Comparison of ENCODE assay signal across 22 cellular contexts in the genomic region with DNA sequence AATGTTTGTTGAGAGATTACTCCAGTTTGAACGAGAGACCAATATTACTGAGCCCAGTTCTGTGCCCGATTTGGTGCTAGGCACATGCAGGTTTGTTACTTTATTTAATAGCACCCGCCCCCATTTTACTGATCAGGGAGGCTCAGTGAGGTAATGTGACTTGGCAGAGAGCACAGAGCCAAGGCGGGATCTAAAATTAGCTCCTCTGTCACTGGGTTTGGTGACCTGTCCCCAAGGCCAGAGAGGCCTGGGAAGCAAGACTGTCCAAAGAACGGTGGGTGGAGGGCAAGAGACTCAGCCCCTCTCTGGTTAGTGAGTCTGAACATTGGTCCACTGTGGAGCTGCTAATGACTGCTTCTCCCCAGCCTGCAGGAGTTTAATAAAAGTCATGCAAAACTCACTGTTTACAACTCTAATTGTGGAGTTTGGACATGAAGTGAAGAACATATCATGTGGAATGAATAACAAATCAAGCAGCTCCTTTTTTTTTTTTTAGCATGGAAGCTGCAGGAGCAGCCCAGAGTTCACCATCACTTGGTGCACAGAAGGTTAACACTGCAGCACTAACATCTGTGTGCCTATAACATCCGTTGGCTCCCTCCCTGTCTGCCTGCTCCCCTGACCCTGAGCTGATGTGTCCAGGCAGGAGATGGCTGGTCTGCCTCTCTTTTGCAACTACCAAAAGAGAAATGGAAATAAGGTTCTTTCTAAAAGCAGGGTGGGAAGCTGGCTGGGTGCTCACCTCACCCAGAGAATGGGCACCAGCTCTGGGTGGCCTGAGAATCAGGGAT. TPM values are rescaled to one million over a fixed set of nuclear protein-coding genes. Genes with fewer than 3 reads are reported as not detected.
DNase-seq lines count a peak whose midpoint lies in the region; ATAC-seq, FAIRE-seq and TF ChIP-seq lines count a peak whose summit lies in the region.
"Had no signal": no experiment of that assay in that cellular context is flagged by ENCODE, and none has a peak within 500 bp of the region (broad histone marks: within the 10 kb centered on the region; RNA-seq: fewer than 3 reads in every experiment).

No MANE protein-coding gene starts in this region.

- H3K9me3 ChIP-seq in uterus = no peaks in the 10 kb centered on the region
- H3K9me3 ChIP-seq: HAP-1, vagina had no signal

- no peak for TF ChIP-seq CTCF in uterus (IDR thresholded peaks at IDR 0.05)
- TF ChIP-seq CTCF in omental fat pad (IDR thresholded peaks at IDR 0.05) = no peak

- H3K27ac ChIP-seq in uterus = peak overlapping the region; percentile 9
- H3K27ac ChIP-seq: parathyroid adenoma, skin epidermis, vagina had no signal

- TF ChIP-seq POLR2A in uterus (IDR thresholded peaks at IDR 0.05) = no peak

- intact Hi-C loops in Right ventricle myocardium inferior (cut with DNase I) (no loop called here), cardiac septum (cut with DNase I) (no loop called here), Right ventricle myocardium superior (cut with DNase I) (no loop called here), uterus (cut with DNase I; ENCODE audit: low total_unique reads) (no loop called here)

- no peak overlapping the region for H3K4me3 ChIP-seq in uterus
- H3K4me3 ChIP-seq: HAP-1, skin epidermis, vagina had no signal

- FAIRE-seq in RCC 7860 (lab: Jason Lieb, UNC) = no peak
- FAIRE-seq: A204.1 had no signal

- H3K27me3 ChIP-seq in uterus = no peaks in the 10 kb centered on the region
- H3K27me3 ChIP-seq: vagina had no signal

- no peaks in the 10 kb centered on the region for H3K36me3 ChIP-seq in uterus
- H3K36me3 ChIP-seq: HAP-1, vagina had no signal

- H3K4me1 ChIP-seq in uterus = no peaks in the 10 kb centered on the region
- H3K4me1 ChIP-seq: HAP-1, parathyroid adenoma had no signal

- DNase-seq in Right ventricle myocardium inferior (ENCODE audit: missing footprints) (no peak), cardiac septum (ENCODE audit: low spot score) (no peak), Right ventricle myocardium superior (no peak), myocyte (ENCODE audit: low read depth) (peak; percentile 61), uterus (no peak), RCC 7860 (ENCODE audit: low spot score) (no peak), omental fat pad (ENCODE audit: low spot score) (no peak)
- DNase-seq: activated CD4-positive, alpha-beta T cell treated with anti-CD3 and anti-CD28 coated beads for 36 hours; activated CD8-positive, alpha-beta memory T cell treated with anti-CD3 and anti-CD28 coated beads, Interleukin-2, amount 10 ng/mL, durations not matched to agents 7 days and 5 days; activated naive CD8-positive, alpha-beta T cell treated with anti-CD3 and anti-CD28 coated beads, Interleukin-2, amount 10 ng/mL, durations not matched to agents 7 days and 5 days; GDM1; left colon; NCI-H187 treated with DMSO at 0.1 percent for 48 hours; NCI-H446 treated with DMSO at 0.1 percent for 48 hours; stimulated activated CD4-positive, alpha-beta T cell treated with anti-CD3 and anti-CD28 coated beads, Interleukin-4, amount 100 ng/mL, for 1 hour; stimulated activated naive CD8-positive, alpha-beta T cell treated with anti-CD3 and anti-CD28 coated beads, Interleukin-15, amount 100 ng/mL, for 72 hours had no signal

- ATAC-seq in Right ventricle myocardium inferior (peak; percentile 90), Right ventricle myocardium superior (ENCODE audit: poor library complexity) (peak; percentile 96), GM21786 (IDR thresholded peaks at IDR 0.05; ENCODE audit: unreplicated experiment) (no peak), omental fat pad (ENCODE audit: low FRiP score) (no peak)
- ATAC-seq: activated CD4-positive, alpha-beta T cell treated with anti-CD3 and anti-CD28 coated beads for 36 hours; activated CD8-positive, alpha-beta memory T cell treated with anti-CD3 and anti-CD28 coated beads, Interleukin-2, amount 10 ng/mL, durations not matched to agents 7 days and 5 days; left colon; stimulated activated naive CD8-positive, alpha-beta T cell treated with anti-CD3 and anti-CD28 coated beads, Interleukin-15, amount 100 ng/mL, for 72 hours had no signal

RNA-seq across cellular contexts. Expression of a gene that starts 39.0 kb away (rescaled TPM):
- total RNA-seq in Right ventricle myocardium inferior = 0.62 TPM
- 1.6 TPM for total RNA-seq in cardiac septum
- total RNA-seq in Right ventricle myocardium superior = 1.2 TPM
- total RNA-seq in myocyte = 2.1 and 2.9 TPM in 2 replicates
- 1.3 TPM for polyA plus RNA-seq in myocyte (2012)
- 1 to 10 TPM; 1.0 to 3.0 (median 2.0) TPM for total RNA-seq in uterus
- 1 to 10 TPM; 1.1 to 2.9 (median 1.6) TPM for total RNA-seq in omental fat pad

Comparison
In these comparisons a context has a peak if more than half of its experiments do, and no peak if none do; other contexts are left out.
1. ATAC-seq: peak in Right ventricle myocardium inferior (single experiment) and Right ventricle myocardium superior (single experiment); none in GM21786 (single experiment) and omental fat pad (single experiment).